ENCODE assay signal across 1 cellular context in the genomic region with DNA sequence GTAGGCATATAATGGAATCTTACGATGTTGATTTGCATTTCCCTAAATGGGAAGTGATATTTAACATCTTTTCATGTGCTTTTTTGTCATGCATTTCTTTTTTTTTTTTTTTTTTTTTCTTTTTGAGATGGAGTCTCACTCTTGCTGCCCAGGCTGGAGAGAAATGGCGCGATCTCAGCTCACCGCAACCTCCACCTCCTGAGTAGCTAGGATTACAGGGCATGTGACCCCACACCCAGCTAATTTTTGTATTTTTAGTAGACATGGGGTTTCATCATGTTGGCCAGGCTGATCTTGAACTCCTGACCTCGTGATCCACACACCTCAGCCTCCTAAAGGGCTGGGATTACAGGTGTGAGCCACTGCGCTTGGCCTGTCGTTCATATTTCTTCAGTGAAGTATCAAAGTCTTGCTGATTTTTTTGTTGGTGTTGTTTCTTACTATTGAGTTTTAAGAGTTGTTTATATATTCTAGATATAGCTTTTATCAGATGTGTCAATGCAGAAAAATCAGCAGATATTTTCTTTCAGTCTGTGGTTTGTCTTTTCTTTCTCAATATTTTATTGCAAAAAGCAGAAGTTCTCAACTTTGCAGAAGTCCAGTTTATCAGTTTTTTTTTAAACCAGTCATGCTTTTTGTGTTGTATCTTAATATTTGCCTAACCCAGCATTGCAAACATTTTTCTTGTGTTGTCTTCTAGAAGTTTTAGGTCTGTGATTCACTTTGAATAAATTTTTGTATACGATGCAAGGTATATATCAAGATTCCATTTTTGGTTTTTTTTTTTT.
TF ChIP-seq lines count a peak whose summit lies in the region.

No MANE protein-coding gene starts in this region.

TF ChIP-seq in K562, 482 proteins besides CTCF, POLR2A, EP300 and RAD21 (continued from another document):
- TF ChIP-seq, protein P1, sequence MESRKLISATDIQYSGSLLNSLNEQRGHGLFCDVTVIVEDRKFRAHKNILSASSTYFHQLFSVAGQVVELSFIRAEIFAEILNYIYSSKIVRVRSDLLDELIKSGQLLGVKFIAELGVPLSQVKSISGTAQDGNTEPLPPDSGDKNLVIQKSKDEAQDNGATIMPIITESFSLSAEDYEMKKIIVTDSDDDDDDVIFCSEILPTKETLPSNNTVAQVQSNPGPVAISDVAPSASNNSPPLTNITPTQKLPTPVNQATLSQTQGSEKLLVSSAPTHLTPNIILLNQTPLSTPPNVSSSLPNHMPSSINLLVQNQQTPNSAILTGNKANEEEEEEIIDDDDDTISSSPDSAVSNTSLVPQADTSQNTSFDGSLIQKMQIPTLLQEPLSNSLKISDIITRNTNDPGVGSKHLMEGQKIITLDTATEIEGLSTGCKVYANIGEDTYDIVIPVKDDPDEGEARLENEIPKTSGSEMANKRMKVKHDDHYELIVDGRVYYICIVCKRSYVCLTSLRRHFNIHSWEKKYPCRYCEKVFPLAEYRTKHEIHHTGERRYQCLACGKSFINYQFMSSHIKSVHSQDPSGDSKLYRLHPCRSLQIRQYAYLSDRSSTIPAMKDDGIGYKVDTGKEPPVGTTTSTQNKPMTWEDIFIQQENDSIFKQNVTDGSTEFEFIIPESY (CRISPR knock-in tag; IDR thresholded peaks at IDR 0.05) = peak; percentile 51; the same call in 1 of the 2 replicates
- TF ChIP-seq IRF2 (CRISPR knock-in tag; IDR thresholded peaks at IDR 0.05) (no peak), GTF2E2 (tag; IDR thresholded peaks at IDR 0.05) (no peak), ZNF584 (CRISPR knock-in tag; IDR thresholded peaks at IDR 0.05; ENCODE audit: low read depth) (no peak), TGIF2 (CRISPR knock-in tag; IDR thresholded peaks at IDR 0.05) (no peak)
- TF ChIP-seq, protein P2, sequence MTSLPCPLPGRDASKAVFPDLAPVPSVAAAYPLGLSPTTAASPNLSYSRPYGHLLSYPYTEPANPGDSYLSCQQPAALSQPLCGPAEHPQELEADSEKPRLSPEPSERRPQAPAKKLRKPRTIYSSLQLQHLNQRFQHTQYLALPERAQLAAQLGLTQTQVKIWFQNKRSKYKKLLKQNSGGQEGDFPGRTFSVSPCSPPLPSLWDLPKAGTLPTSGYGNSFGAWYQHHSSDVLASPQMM (CRISPR knock-in tag; IDR thresholded peaks at IDR 0.05) = no peak
TF ChIP-seq in K562: peak in this region for 1.
